In the genomic region with DNA sequence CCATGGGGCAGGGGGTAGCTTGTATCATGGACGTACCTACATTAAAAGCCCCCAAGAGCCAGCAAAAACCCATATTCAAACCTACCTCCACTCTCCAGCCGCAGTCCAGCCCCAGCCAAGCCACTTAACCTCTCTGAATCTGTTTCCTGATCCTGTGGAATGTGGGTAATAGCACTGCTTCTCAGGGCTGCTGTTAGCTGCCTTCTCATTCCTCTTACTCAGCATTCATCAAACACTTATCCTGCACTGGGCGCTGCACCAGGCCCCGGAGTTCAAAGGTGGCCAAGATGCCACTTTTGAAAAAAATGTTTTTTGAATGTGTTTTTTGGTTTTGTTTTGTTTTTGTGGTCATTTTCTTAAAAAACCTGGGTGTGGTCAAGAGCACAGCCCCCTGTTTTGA, we compare ENCODE assay signal across 14 cellular contexts.
DNase-seq lines count a peak whose midpoint lies in the region; ATAC-seq, FAIRE-seq and TF ChIP-seq lines count a peak whose summit lies in the region.
"Had no signal": no experiment of that assay in that cellular context is flagged by ENCODE, and none has a peak within 500 bp of the region (broad histone marks: within the 10 kb centered on the region; RNA-seq: fewer than 3 reads in every experiment).

No MANE protein-coding gene starts in this region.

- peak overlapping the region in 5 of 7 donors; percentile 9 to 83 (median 66) for H3K27ac Mint-ChIP-seq in CD14-positive monocyte

- peaks cover 0 to 4% (median 0%) of the 10 kb centered on the region in 7 donors for H3K9me3 Mint-ChIP-seq in CD14-positive monocyte

- DNase-seq in CD14-positive monocyte (ENCODE audit: low spot score) (no peak), ELF-1 (ENCODE audit: low read depth, low spot score) (peak; percentile 32), adipocyte (ENCODE audit: low read depth) (no peak), mesenteric fat pad (ENCODE audit: low spot score) (peak; percentile 37), frontal cortex (ENCODE audit: low spot score in 2 of 2) (no peak)
- no peak for DNase-seq in stimulated activated CD4-positive, alpha-beta T cell treated with anti-CD3 and anti-CD28 coated beads, Interleukin-4, amount 100 ng/mL, for 4 hours
- DNase-seq: activated CD4-positive, alpha-beta T cell treated with anti-CD3 and anti-CD28 coated beads, Interleukin-2, amount 50 U/mL, for 48 hours; COR-L47; effector memory CD4-positive, alpha-beta T cell; kidney glomerular epithelial cell; NCI-H1105 treated with DMSO at 0.1 percent for 48 hours; NCI-H524 had no signal

- no peak overlapping the region for H3K4me3 Mint-ChIP-seq in CD14-positive monocyte

- H3K36me3 Mint-ChIP-seq in CD14-positive monocyte, result peaks cover 30 to 33% of the 10 kb centered on the region in 2 donors

- intact Hi-C loops in CD14-positive monocyte (cut with micrococcal nuclease), result no loop called here

- H3K36me3 ChIP-seq in adipocyte (ENCODE audit: control insufficient read depth, insufficient read depth, low read length, severe bottlenecking), result no peaks in the 10 kb centered on the region

- no peaks in the 10 kb centered on the region for H3K27me3 ChIP-seq in adipocyte (replicated peaks; ENCODE audit: control insufficient read depth, insufficient read depth, low read length)

- H3K4me3 ChIP-seq in adipocyte (ENCODE audit: low read length), result no peak overlapping the region

- TF ChIP-seq CTCF in CD14-positive monocyte (IDR thresholded peaks at IDR 0.05), result no peak

- H3K27me3 Mint-ChIP-seq in CD14-positive monocyte (ENCODE audit: low read depth in 3 of 3), result peaks cover 0 to 2% (median 0%) of the 10 kb centered on the region in 3 donors

- H3K4me1 Mint-ChIP-seq in CD14-positive monocyte, result peaks cover 74% of the 10 kb centered on the region

- FAIRE-seq in frontal cortex (lab: Jason Lieb, UNC), result no peak

- peak overlapping the region; percentile 9 for H3K9ac ChIP-seq in adipocyte (ENCODE audit: low read length)

- peaks cover 45% of the 10 kb centered on the region for H3K4me1 ChIP-seq in adipocyte (ENCODE audit: control insufficient read depth, insufficient read depth, low read length)

- H3K9me3 ChIP-seq in adipocyte (ENCODE audit: control insufficient read depth, low read length), result no peaks in the 10 kb centered on the region

- ATAC-seq in GM21786 (IDR thresholded peaks at IDR 0.05; ENCODE audit: unreplicated experiment), result no peak
- ATAC-seq: Panc1 had no signal

Comparison
In these comparisons a context has a peak if more than half of its experiments do, and no peak if none do; other contexts are left out.
1. DNase-seq: peak in ELF-1 (single experiment) and mesenteric fat pad (single experiment); none in CD14-positive monocyte (single experiment), adipocyte (single experiment), stimulated activated CD4-positive, alpha-beta T cell treated with anti-CD3 and anti-CD28 coated beads, Interleukin-4, amount 100 ng/mL, for 4 hours (0 of 2) and frontal cortex (0 of 2).